Comparison of ENCODE assay signal across 8 cellular contexts in genomic region chr2:168402531-168402930, GRCh38.
"Had no signal": no experiment of that assay in that cellular context is flagged by ENCODE, and none has a peak within 500 bp of the region (broad histone marks: within the 10 kb centered on the region; RNA-seq: fewer than 3 reads in every experiment).

No MANE protein-coding gene starts in this region.

- H2AFZ ChIP-seq: GM23338 had no signal

- H3K9me3 ChIP-seq: HAP-1 had no signal

- H3K4me3 ChIP-seq: GM23338, HAP-1, K562 had no signal

- H3K4me1 Mint-ChIP-seq: GM23338 had no signal

- H3K36me3 ChIP-seq: HAP-1 had no signal

- H3K4me1 ChIP-seq: HAP-1 had no signal

- H3K27ac Mint-ChIP-seq: GM23338, HFFc6 had no signal

- H3K27ac ChIP-seq: HL-60 had no signal

- H3K4me3 Mint-ChIP-seq: GM23338, HFFc6 had no signal

- ATAC-seq: GM23338, HCT116, K562 had no signal

- DNase-seq: H7, HFFc6, IMR-90 had no signal

- H3K4me2 ChIP-seq: GM23338 had no signal
